Comparison of ENCODE assay signal across 13 cellular contexts in the genomic region with DNA sequence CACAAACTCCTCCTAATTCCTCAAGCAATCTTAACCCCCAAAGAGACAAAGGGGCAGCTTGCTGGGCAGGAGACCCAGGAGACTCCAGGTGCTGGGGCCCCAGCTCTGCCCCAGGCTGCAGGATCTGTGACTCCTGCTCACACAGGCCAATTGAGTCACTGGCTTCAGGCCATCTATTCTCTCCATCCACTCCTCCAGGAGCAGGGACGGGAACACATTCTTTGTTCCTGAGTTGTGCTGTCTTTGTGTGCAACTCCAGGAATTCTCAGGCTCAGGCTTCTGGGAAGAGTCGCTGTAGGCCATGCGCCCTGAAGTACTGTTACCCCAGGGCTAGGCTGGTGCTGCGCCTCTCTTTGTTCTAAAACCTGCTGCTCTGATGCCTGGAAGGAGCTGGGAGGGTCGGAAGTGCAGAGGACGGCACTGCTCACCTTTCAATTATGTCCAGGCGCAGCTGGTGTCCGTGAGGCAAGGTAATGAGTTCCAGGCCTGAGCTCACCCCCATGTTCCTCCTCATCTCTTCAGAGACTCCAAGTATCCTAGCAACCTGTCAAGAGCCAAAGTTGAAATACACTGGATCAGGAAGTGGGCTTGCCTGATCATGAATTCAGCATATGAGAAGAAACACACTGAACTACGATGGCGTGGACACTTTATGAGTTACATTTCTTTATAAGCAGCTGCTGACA.
DNase-seq lines count a peak whose midpoint lies in the region; TF ChIP-seq lines count a peak whose summit lies in the region.
"Had no signal": no experiment of that assay in that cellular context is flagged by ENCODE, and none has a peak within 500 bp of the region (broad histone marks: within the 10 kb centered on the region; RNA-seq: fewer than 3 reads in every experiment).

No MANE protein-coding gene starts in this region.

- peak; percentile 96 for DNase-seq in ELF-1 (ENCODE audit: low read depth, low spot score)
- DNase-seq in NCI-H187 treated with DMSO at 0.1 percent for 48 hours (lab: John Stamatoyannopoulos, UW): peak; percentile 24
- no peak for DNase-seq in nephron progenitor cell
- DNase-seq in stimulated activated CD4-positive, alpha-beta T cell treated with anti-CD3 and anti-CD28 coated beads, Interleukin-15, amount 100 ng/mL, for 24 hours: no peak
- DNase-seq in DMS53 (lab: John Stamatoyannopoulos, UW): no peak
- DNase-seq in COLO829 (ENCODE audit: low spot score): no peak
- no peak for DNase-seq in SW480 (ENCODE audit: low spot score)
- DNase-seq: activated CD8-positive, alpha-beta T cell treated with anti-CD3 and anti-CD28 coated beads for 36 hours; dermis blood vessel endothelial cell; stimulated activated CD4-positive, alpha-beta T cell treated with anti-CD3 and anti-CD28 coated beads, Interleukin-2, amount 100 ng/mL, for 24 hours; stimulated activated naive CD8-positive, alpha-beta T cell treated with anti-CD3 and anti-CD28 coated beads, Interleukin-15, Interleukin-2, amounts not matched to agents 100 U/mL and 50 U/mL, for 24 hours had no signal

- H3K27ac Mint-ChIP-seq in brain (peak overlapping the region; percentile 76 to 93 (median 87)), nephron progenitor cell (peak overlapping the region; percentile 91)
- H3K27ac Mint-ChIP-seq: activated CD8-positive, alpha-beta T cell treated with anti-CD3 and anti-CD28 coated beads for 36 hours; activated naive CD8-positive, alpha-beta T cell had no signal

- H3K4me3 Mint-ChIP-seq in brain (peak overlapping the region; percentile 19 to 51 (median 40)), nephron progenitor cell (no peak overlapping the region)
- H3K4me3 Mint-ChIP-seq: activated CD8-positive, alpha-beta T cell treated with anti-CD3 and anti-CD28 coated beads for 36 hours; activated naive CD8-positive, alpha-beta T cell had no signal

- H3K9me3 Mint-ChIP-seq in brain: no peaks in the 10 kb centered on the region
- H3K9me3 Mint-ChIP-seq in nephron progenitor cell: no peaks in the 10 kb centered on the region
- H3K9me3 Mint-ChIP-seq: activated CD8-positive, alpha-beta T cell treated with anti-CD3 and anti-CD28 coated beads for 36 hours had no signal

- TF ChIP-seq CTCF in brain (conservative IDR thresholded peaks at IDR 0.05) (no peak), nephron progenitor cell (IDR thresholded peaks at IDR 0.05) (no peak)

- H3K4me1 Mint-ChIP-seq in brain: peaks cover 48% of the 10 kb centered on the region
- H3K4me1 Mint-ChIP-seq in nephron progenitor cell: peaks cover 58% of the 10 kb centered on the region

- no peaks in the 10 kb centered on the region for H3K27me3 Mint-ChIP-seq in brain
- H3K27me3 Mint-ChIP-seq in nephron progenitor cell (ENCODE audit: low read depth, poor library complexity): no peaks in the 10 kb centered on the region
- H3K27me3 Mint-ChIP-seq: activated CD8-positive, alpha-beta T cell treated with anti-CD3 and anti-CD28 coated beads for 36 hours; activated naive CD8-positive, alpha-beta T cell had no signal

- H3K36me3 Mint-ChIP-seq in brain: peaks cover 11% of the 10 kb centered on the region
- H3K36me3 Mint-ChIP-seq in nephron progenitor cell (ENCODE audit: low read depth): peaks cover 27% of the 10 kb centered on the region
- H3K36me3 Mint-ChIP-seq: activated naive CD8-positive, alpha-beta T cell had no signal

Comparison
In these comparisons a context has a peak if more than half of its experiments do, and no peak if none do; other contexts are left out.
1. DNase-seq: peak in ELF-1 (single experiment) and NCI-H187 treated with DMSO at 0.1 percent for 48 hours (single experiment); none in nephron progenitor cell (single experiment), stimulated activated CD4-positive, alpha-beta T cell treated with anti-CD3 and anti-CD28 coated beads, Interleukin-15, amount 100 ng/mL, for 24 hours (single experiment), DMS53 (single experiment), COLO829 (single experiment) and SW480 (single experiment).